Comparison of ENCODE assay signal across 8 cellular contexts in the genomic region with DNA sequence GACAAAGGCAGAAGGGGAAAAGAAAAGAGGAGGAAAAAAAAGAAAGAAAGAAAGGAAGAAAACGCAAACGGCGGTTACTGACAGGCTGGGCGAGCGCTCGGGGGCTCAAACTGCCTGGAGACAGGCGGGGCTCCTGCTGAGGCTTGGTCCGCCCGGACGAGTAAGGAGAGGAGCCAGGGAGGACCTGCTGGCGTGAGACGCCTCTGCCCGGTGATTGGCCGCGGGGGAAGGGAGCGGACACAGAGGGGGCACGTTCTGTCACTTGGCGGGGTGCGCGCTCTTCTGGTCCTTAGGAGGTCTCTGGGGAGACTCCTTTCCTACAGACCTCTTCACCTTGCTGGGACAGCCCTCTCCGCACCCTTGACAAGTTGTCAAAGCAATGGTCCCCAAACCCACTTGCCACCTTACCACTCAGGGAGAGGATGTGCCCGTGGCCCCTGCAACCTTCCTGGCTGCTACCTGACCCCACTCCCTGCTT. TPM values are rescaled to one million over a fixed set of nuclear protein-coding genes. Genes with fewer than 3 reads are reported as not detected.
A peak's percentile ranks its signal among the peaks of the same experiment; 100 is the strongest.
DNase-seq lines count a peak whose midpoint lies in the region; ATAC-seq lines count a peak whose summit lies in the region.

No MANE protein-coding gene starts in this region.

- H3K4me3 ChIP-seq in HUES64 (ENCODE audit: low read length) (peak overlapping the region; percentile 68), iPS DF 6.9 (ENCODE audit: low read length) (peak overlapping the region; percentile 55; the same call in 1 of the 2 replicates)

- H3K27ac Mint-ChIP-seq in activated naive CD8-positive, alpha-beta T cell = peak overlapping the region; percentile 99

- no peaks in the 10 kb centered on the region for H3K9me3 ChIP-seq in HUES64 (ENCODE audit: insufficient read depth, low read depth, low read length)
- H3K9me3 ChIP-seq in iPS DF 6.9 (ENCODE audit: control insufficient read depth, insufficient read depth, low read length) = no peaks in the 10 kb centered on the region

- H3K36me3 Mint-ChIP-seq in activated naive CD8-positive, alpha-beta T cell = no peaks in the 10 kb centered on the region

- H3K9ac ChIP-seq in HUES64 (ENCODE audit: low read depth, low read length) = peak overlapping the region; percentile 84

- peaks cover 13% of the 10 kb centered on the region for H3K27me3 ChIP-seq in HUES64 (ENCODE audit: insufficient read depth, low read length)
- H3K27me3 ChIP-seq in iPS DF 6.9 (ENCODE audit: control insufficient read depth, insufficient read depth, low read length) = no peaks in the 10 kb centered on the region

- peaks cover 16% of the 10 kb centered on the region for H3K4me1 ChIP-seq in HUES64 (ENCODE audit: insufficient read depth, low read length)
- H3K4me1 ChIP-seq in iPS DF 6.9 (ENCODE audit: control insufficient read depth, insufficient read depth, low read length) = peaks cover 2% of the 10 kb centered on the region; the same call in 1 of the 2 replicates

- H3K27ac ChIP-seq in HUES64 (ENCODE audit: low read depth, low read length) (peak overlapping the region; percentile 97), iPS DF 6.9 (ENCODE audit: low read length) (no peak overlapping the region)

- under 1% methylated on average over 22 of the region's 22 CpGs for WGBS in HUES64
- no CpG with 5 or more reads among the region's 22 CpGs for WGBS in iPS DF 6.9 (ENCODE audit: insufficient coverage, insufficient read length)

- H3K4me3 Mint-ChIP-seq in activated naive CD8-positive, alpha-beta T cell = peak overlapping the region; percentile 97

- peaks cover 26% of the 10 kb centered on the region for H3K4me1 Mint-ChIP-seq in activated naive CD8-positive, alpha-beta T cell (ENCODE audit: low read depth)

- peak; percentile 77 for DNase-seq in NOMO-1 treated with DMSO at 0.1 percent for 48 hours (lab: John Stamatoyannopoulos, UW; ENCODE audit: unreplicated experiment)
- DNase-seq in NOMO-1 (lab: John Stamatoyannopoulos, UW; ENCODE audit: unreplicated experiment in 2 of 2) = no peak
- peak; percentile 13 for DNase-seq in iPS DF 6.9 (ENCODE audit: low read depth, low spot score)
- peak; percentile 14 to 28 for DNase-seq in stimulated activated CD8-positive, alpha-beta memory T cell treated with anti-CD3 and anti-CD28 coated beads, Interleukin-2, amount 100 ng/mL, for 48 hours (ENCODE audit: low read depth in 2 of 2)
- DNase-seq in SK-N-DZ (ENCODE audit: low spot score) = no peak

- peaks cover 30% of the 10 kb centered on the region for H3K27me3 Mint-ChIP-seq in activated naive CD8-positive, alpha-beta T cell

- H3K36me3 ChIP-seq in HUES64 (ENCODE audit: insufficient read depth, low read length) (no peaks in the 10 kb centered on the region), iPS DF 6.9 (ENCODE audit: control insufficient read depth, insufficient read depth, low read length) (no peaks in the 10 kb centered on the region)

- H3K9me3 Mint-ChIP-seq in activated naive CD8-positive, alpha-beta T cell (ENCODE audit: low read depth) = no peaks in the 10 kb centered on the region

- peak; percentile 57 for ATAC-seq in GM21528 (IDR thresholded peaks at IDR 0.05; ENCODE audit: low FRiP score, unreplicated experiment)

RNA-seq across cellular contexts. Expression of a gene that starts 0.8 kb away (rescaled TPM):
- 12.1 TPM for polyA plus RNA-seq in HUES64 (2013, experiment 1 of 2)
- polyA plus RNA-seq in HUES64 (2013, experiment 2 of 2) = 14.5 TPM
- polyA plus RNA-seq in SK-N-DZ (2014; cell fraction: cytosol; rRNA removed) = 21.2 and 24.3 TPM in 2 replicates
- 11.0 and 14.0 TPM in 2 replicates for polyA plus RNA-seq in SK-N-DZ (2014; cell fraction: nucleus; rRNA removed)

RNA-seq across cellular contexts. Expression of a gene that starts 41.7 kb away (rescaled TPM):
- polyA plus RNA-seq in HUES64 (2013, experiment 1 of 2) = not detected
- polyA plus RNA-seq in HUES64 (2013, experiment 2 of 2) = not detected
- polyA plus RNA-seq in SK-N-DZ (2014; cell fraction: cytosol; rRNA removed) = 0.21 TPM in 1 of 2 replicates, not detected in the other
- polyA plus RNA-seq in SK-N-DZ (2014; cell fraction: nucleus; rRNA removed) = not detected in 2 replicates

RNA-seq across cellular contexts. Expression of a gene that starts 43.1 kb away (rescaled TPM):
- polyA plus RNA-seq in HUES64 (2013, experiment 1 of 2) = not detected
- polyA plus RNA-seq in HUES64 (2013, experiment 2 of 2) = not detected
- polyA plus RNA-seq in SK-N-DZ (2014; cell fraction: cytosol; rRNA removed) = not detected in 2 replicates
- polyA plus RNA-seq in SK-N-DZ (2014; cell fraction: nucleus; rRNA removed) = not detected in 2 replicates

Comparison
In these comparisons a context has a peak if more than half of its experiments do, and no peak if none do; other contexts are left out.
1. DNase-seq: peak in NOMO-1 treated with DMSO at 0.1 percent for 48 hours (single experiment), iPS DF 6.9 (single experiment) and stimulated activated CD8-positive, alpha-beta memory T cell treated with anti-CD3 and anti-CD28 coated beads, Interleukin-2, amount 100 ng/mL, for 48 hours (2 of 2); none in NOMO-1 (0 of 2) and SK-N-DZ (single experiment).